ENCODE assay signal across 23 cellular contexts in the genomic region with DNA sequence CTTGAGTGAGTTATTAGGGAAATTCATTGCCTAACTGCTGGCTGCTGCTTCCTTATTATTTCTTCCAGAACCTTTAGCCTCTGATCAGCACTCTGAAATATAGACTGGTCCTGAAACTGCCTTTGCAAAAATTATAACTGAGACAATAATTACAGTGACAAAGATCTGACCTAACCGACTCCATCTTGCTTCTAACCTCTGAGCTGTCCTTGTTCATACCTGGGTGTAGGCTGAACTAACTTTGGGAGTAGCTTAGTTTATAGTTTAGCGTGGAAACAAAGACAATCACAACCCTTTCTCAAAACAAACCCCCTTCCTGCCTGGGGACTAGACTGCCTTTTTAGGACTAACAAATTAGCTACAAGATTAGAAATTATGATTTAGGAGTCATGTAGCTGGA.
DNase-seq lines count a peak whose midpoint lies in the region; ATAC-seq and TF ChIP-seq lines count a peak whose summit lies in the region.
"Had no signal": no experiment of that assay in that cellular context is flagged by ENCODE, and none has a peak within 500 bp of the region (broad histone marks: within the 10 kb centered on the region; RNA-seq: fewer than 3 reads in every experiment).

No MANE protein-coding gene starts in this region.

- H3K9me2 ChIP-seq in PC-3 (replicated peaks; ENCODE audit: low read length) = no peaks in the 10 kb centered on the region

- POLR2A ChIA-PET in PC-3 (lab: Charles Lee; ENCODE audit: unreplicated experiment) = interaction anchor here (0.6 to 0.8 kb wide), 4 partner anchors 45 to 358 kb away, joined by 3 to 4 read pairs (median 4); no protein-coding TSS in a partner anchor

- H2AFZ ChIP-seq in PC-3 (ENCODE audit: low read length) = no peak overlapping the region

- DNase-seq in CD1c-positive myeloid dendritic cell (ENCODE audit: extremely low spot score) = peak; percentile 13
- DNase-seq in PC-3 = no peak
- no peak for DNase-seq in epithelial cell of prostate (ENCODE audit: low read depth, low spot score)
- DNase-seq in NCI-H82 (lab: John Stamatoyannopoulos, UW) = no peak
- DNase-seq in NCI-H2196 (lab: John Stamatoyannopoulos, UW; ENCODE audit: unreplicated experiment) = no peak
- DNase-seq: Caco-2; CD4-positive, alpha-beta memory T cell; DMS 273 treated with DMSO at 0.1 percent for 48 hours; DND-41; GOT3; KG1; NCI-H1092 treated with DMSO at 0.1 percent for 48 hours; NCI-H146; NCI-H2029; NCI-H345; NCI-H524; NCI-H774; Right ventricle myocardium superior had no signal

- intact Hi-C loops in PC-3 (cut with micrococcal nuclease) = loop anchor here (2.0 to 5.0 kb wide), 4 partner anchors 45 to 146 kb away; no protein-coding TSS in a partner anchor

- no peaks in the 10 kb centered on the region for H3K79me2 ChIP-seq in PC-3 (ENCODE audit: low read length)

- H3K27me3 ChIP-seq in PC-3 (ENCODE audit: low read length) (no peaks in the 10 kb centered on the region), skeletal muscle satellite cell (ENCODE audit: control insufficient read depth, insufficient read depth, low read length) (no peaks in the 10 kb centered on the region)
- H3K27me3 ChIP-seq: BLaER1 had no signal

- TF ChIP-seq CTCF in PC-3 (conservative IDR thresholded peaks at IDR 0.05; ENCODE audit: low read depth, low read length) = no peak

- no peak overlapping the region for H3K4me3 ChIP-seq in PC-3 (ENCODE audit: low read length)
- peak overlapping the region; percentile 34 for H3K4me3 ChIP-seq in skeletal muscle satellite cell (ENCODE audit: low read length)
- H3K4me3 ChIP-seq: BLaER1, GM12878 had no signal

- H3K4me2 ChIP-seq in PC-3 (ENCODE audit: low read length) (peak overlapping the region; percentile 4; the same call in 1 of the 2 replicates), skeletal muscle satellite cell (ENCODE audit: low read length) (peak overlapping the region; percentile 25)
- H3K4me2 ChIP-seq: BLaER1 had no signal

- H3K9ac ChIP-seq in PC-3 (ENCODE audit: low read length) = no peak overlapping the region
- no peak overlapping the region for H3K9ac ChIP-seq in skeletal muscle satellite cell (ENCODE audit: low read depth, low read length)
- H3K9ac ChIP-seq: BLaER1 had no signal

- H3K36me3 ChIP-seq in PC-3 (ENCODE audit: low read depth, low read length) (no peaks in the 10 kb centered on the region), skeletal muscle satellite cell (ENCODE audit: insufficient read depth, low read length) (no peaks in the 10 kb centered on the region)
- H3K36me3 ChIP-seq: BLaER1 had no signal

- ATAC-seq in PC-3 (peak; percentile 65), GM21381 (IDR thresholded peaks at IDR 0.05; ENCODE audit: unreplicated experiment) (no peak)
- ATAC-seq: GM12878 had no signal

- TSS peak; percentile 58 for BruUV-seq in PC-3 (replicated peaks; lab: Mats Ljungman, UMichigan)

- no peaks in the 10 kb centered on the region for H3F3A ChIP-seq in PC-3 (ENCODE audit: low read length, unreplicated experiment)

- H3K27ac ChIP-seq in PC-3 (ENCODE audit: low read length) (peak overlapping the region; percentile 60), epithelial cell of prostate (peak overlapping the region; percentile 36)
- H3K27ac ChIP-seq: BLaER1, HL-60 had no signal

- H3K4me1 ChIP-seq in PC-3 (ENCODE audit: insufficient read depth, low read length) (peaks cover 19% of the 10 kb centered on the region), skeletal muscle satellite cell (ENCODE audit: control insufficient read depth, insufficient read depth, low read length) (peaks cover 12% of the 10 kb centered on the region)
- H3K4me1 ChIP-seq: BLaER1, Caco-2 had no signal

- H3K9me3 ChIP-seq in PC-3 (ENCODE audit: low read length) = no peaks in the 10 kb centered on the region
- H3K9me3 ChIP-seq in skeletal muscle satellite cell (replicated peaks; ENCODE audit: low read length) = no peaks in the 10 kb centered on the region
- H3K9me3 ChIP-seq: BLaER1, Caco-2 had no signal

- CTCF ChIA-PET in PC-3 (lab: Charles Lee) = interaction anchor here (1.0 kb wide), 1 partner anchor 177 kb away, joined by 3 read pairs; no protein-coding TSS in a partner anchor

- H4K20me1 ChIP-seq in PC-3 (ENCODE audit: low read length) = no peaks in the 10 kb centered on the region
- H4K20me1 ChIP-seq: BLaER1 had no signal
